15 cellular contexts compared by ENCODE assay signal in genomic region chr10:106819490-106819889, GRCh38.
"Had no signal": no experiment of that assay in that cellular context is flagged by ENCODE, and none has a peak within 500 bp of the region (broad histone marks: within the 10 kb centered on the region; RNA-seq: fewer than 3 reads in every experiment).

No MANE protein-coding gene starts in this region.

- H3K27me3 ChIP-seq: gastrocnemius medialis, heart right ventricle, left lung, tibial nerve had no signal

- DNase-seq: activated CD4-positive, alpha-beta T cell treated with anti-CD3 and anti-CD28 coated beads for 36 hours; activated naive CD4-positive, alpha-beta T cell treated with anti-CD3 and anti-CD28 coated beads, Interleukin-2, amount 50 U/mL, for 16 hours; amygdala; cortex of kidney; effector memory CD4-positive, alpha-beta T cell; gastrocnemius medialis; heart right ventricle; left lung; spleen; stimulated activated CD4-positive, alpha-beta T cell treated with anti-CD3 and anti-CD28 coated beads, Interleukin-1b, Interleukin-23, amount 100 ng/mL, for 48 hours; stimulated activated naive B cell treated with anti-CD40 and anti-IgM and Interleukin-4, amounts not matched to agents 10 μg/mL and 1 μg/mL and 100 μg/mL, for 72 hours; WERI-Rb-1 had no signal

- H3K9me3 ChIP-seq: gastrocnemius medialis, heart right ventricle, left lung, spleen, tibial nerve had no signal

- H3K27ac ChIP-seq: gastrocnemius medialis, heart right ventricle, left lung, spleen, WERI-Rb-1 had no signal

- FAIRE-seq: keratinocyte had no signal

- H3K36me3 ChIP-seq: gastrocnemius medialis, heart right ventricle, left lung, spleen, tibial nerve, WERI-Rb-1 had no signal

- ATAC-seq: activated CD4-positive, alpha-beta T cell treated with anti-CD3 and anti-CD28 coated beads for 36 hours; gastrocnemius medialis; heart right ventricle; sciatic nerve had no signal

- H3K4me1 ChIP-seq: gastrocnemius medialis, left lung had no signal

- H3K4me3 ChIP-seq: gastrocnemius medialis, heart right ventricle, left lung, spleen, tibial nerve had no signal
